16 cellular contexts compared by ENCODE assay signal in the genomic region with DNA sequence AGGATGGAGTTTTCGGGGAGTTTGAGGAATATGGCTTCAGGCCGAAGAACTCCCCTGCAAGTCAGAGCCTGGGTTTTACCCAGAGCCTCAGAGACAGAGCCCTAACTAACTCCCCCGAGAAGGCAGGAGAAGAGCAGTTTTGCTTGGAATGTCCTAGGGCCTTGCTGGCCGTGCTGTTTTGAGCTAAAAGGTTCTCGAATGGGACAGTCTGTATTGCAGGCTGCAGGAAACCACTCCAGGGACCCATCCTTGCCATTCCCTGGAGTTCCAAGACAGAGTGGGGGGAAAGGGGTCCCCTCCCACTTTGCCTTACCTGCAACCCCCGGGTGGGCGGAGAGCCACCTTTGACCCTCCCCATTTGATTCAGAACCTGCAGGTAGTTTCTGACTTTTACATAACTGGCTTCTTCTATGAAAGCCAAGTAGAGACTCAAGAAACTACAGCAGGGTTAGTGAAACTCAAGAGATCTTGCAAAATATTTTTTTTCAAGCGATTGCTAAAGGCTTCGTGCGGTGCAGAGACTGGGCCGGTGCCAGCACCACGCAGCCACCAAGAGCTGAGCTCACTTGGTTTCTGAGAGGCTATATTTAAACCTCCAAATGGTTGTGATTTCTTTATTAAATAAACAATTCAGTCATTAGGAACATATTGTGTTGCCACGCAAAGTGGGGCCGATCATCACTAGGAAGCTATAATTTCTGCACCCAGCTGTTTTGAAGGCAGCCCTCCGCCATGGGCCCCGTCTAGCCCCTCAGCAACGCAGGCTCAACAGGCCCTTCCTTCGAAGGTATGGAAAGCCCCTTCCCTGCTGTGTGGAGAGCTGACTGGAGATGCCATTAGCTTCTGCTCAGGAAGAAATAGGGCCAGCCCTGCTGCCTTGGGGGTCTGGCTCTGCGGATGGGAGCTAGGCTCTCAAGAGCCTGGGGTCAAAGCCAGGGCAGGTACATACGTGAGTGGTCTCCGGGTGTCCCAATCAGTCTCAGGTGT.
DNase-seq lines count a peak whose midpoint lies in the region; ATAC-seq, FAIRE-seq and TF ChIP-seq lines count a peak whose summit lies in the region.
"Had no signal": no experiment of that assay in that cellular context is flagged by ENCODE, and none has a peak within 500 bp of the region (broad histone marks: within the 10 kb centered on the region; RNA-seq: fewer than 3 reads in every experiment).

No MANE protein-coding gene starts in this region.

- WGBS in esophagus squamous epithelium, 2 donors = 63 to 71% methylated on average over 15 to 16 of the region's 21 CpGs

- intact Hi-C loops in esophagus squamous epithelium (cut with DNase I) = loop anchor here (10.0 kb wide), 1 partner anchor 220 kb away; a partner anchor contains a TSS
- intact Hi-C loops in kidney (cut with DNase I) = no loop called here

- H3K4me2 ChIP-seq in osteoblast (ENCODE audit: insufficient read depth, low read length) = no peak overlapping the region

- DNase-seq in AG04449 (ENCODE audit: low read depth, low spot score) (peak; percentile 49), NCI-H2227 (lab: John Stamatoyannopoulos, UW; ENCODE audit: unreplicated experiment) (peak; percentile 33), esophagus squamous epithelium (lab: John Stamatoyannopoulos, UW) (no peak), osteoblast (ENCODE audit: insufficient read length, low spot score, missing footprints) (no peak), GM19240 (ENCODE audit: insufficient read length, low spot score) (no peak), RCC 7860 (ENCODE audit: low spot score) (no peak), kidney (no peak)
- DNase-seq: BE2C, GF-D8, NCI-H187, OCI-M1 had no signal

- no peak for ATAC-seq in HG03521 (IDR thresholded peaks at IDR 0.05; ENCODE audit: unreplicated experiment)
- ATAC-seq: HepG2 had no signal

- H3K4me1 ChIP-seq in esophagus squamous epithelium = peaks cover 18 to 62% (median 40%) of the 10 kb centered on the region in 3 donors
- H3K4me1 ChIP-seq in osteoblast (ENCODE audit: insufficient read depth, low read length) = peaks cover 17% of the 10 kb centered on the region
- H3K4me1 ChIP-seq in kidney (ENCODE audit: control insufficient read depth in 1 of 2, insufficient read depth in 1 of 2, low read depth in 1 of 2, low read length in 2 of 2) = peaks cover 2 to 5% of the 10 kb centered on the region in 2 donors
- H3K4me1 ChIP-seq: BE2C had no signal

- peaks cover 0 to 28% (median 1%) of the 10 kb centered on the region in 3 donors for H3K36me3 ChIP-seq in esophagus squamous epithelium
- no peaks in the 10 kb centered on the region for H3K36me3 ChIP-seq in osteoblast (ENCODE audit: insufficient read depth, low read length)
- H3K36me3 ChIP-seq in kidney (ENCODE audit: control insufficient read depth in 1 of 2, insufficient read depth in 2 of 2, low read length in 2 of 2) = no peaks in the 10 kb centered on the region
- H3K36me3 ChIP-seq: BE2C had no signal

- H2AFZ ChIP-seq in osteoblast (ENCODE audit: low read length) = no peak overlapping the region

- POLR2A ChIA-PET in AG04449 (lab: Yijun Ruan, JAX) = no interaction called here

- H3K27ac ChIP-seq in esophagus squamous epithelium (peak overlapping the region; percentile 66 to 98 (median 94)), osteoblast (ENCODE audit: low read depth, low read length) (peak overlapping the region; percentile 51), kidney (ENCODE audit: low read depth in 2 of 2, low read length in 2 of 2) (no peak overlapping the region)

- TF ChIP-seq CTCF in AG04449 (IDR thresholded peaks at IDR 0.05; ENCODE audit: insufficient read depth, low read length, missing control alignments) (no peak), esophagus squamous epithelium (IDR thresholded peaks at IDR 0.05) (no peak), osteoblast (IDR thresholded peaks at IDR 0.05; ENCODE audit: extremely low read depth, low read depth, low read length) (no peak), kidney (IDR thresholded peaks at IDR 0.05; ENCODE audit: borderline replicate concordance, extremely low read depth, insufficient read depth) (no peak)

- H3K79me2 ChIP-seq in osteoblast (ENCODE audit: insufficient read depth, low read length) = no peaks in the 10 kb centered on the region

- H3K27me3 ChIP-seq in esophagus squamous epithelium = no peaks in the 10 kb centered on the region
- peaks cover under 1% of the 10 kb centered on the region for H3K27me3 ChIP-seq in osteoblast (ENCODE audit: insufficient read depth, low read length)
- H3K27me3 ChIP-seq: BE2C had no signal

- no peak for FAIRE-seq in RCC 7860 (lab: Jason Lieb, UNC)
- no peak for FAIRE-seq in kidney (lab: Jason Lieb, UNC)
- FAIRE-seq: frontal cortex, HepG2, TTC549 had no signal

- H3K9me3 ChIP-seq in esophagus squamous epithelium = no peaks in the 10 kb centered on the region
- H3K9me3 ChIP-seq in osteoblast (ENCODE audit: low read depth, low read length) = no peaks in the 10 kb centered on the region
- no peaks in the 10 kb centered on the region for H3K9me3 ChIP-seq in kidney (ENCODE audit: control insufficient read depth in 1 of 2, low read length in 2 of 2)
- H3K9me3 ChIP-seq: BE2C had no signal

- H3K9ac ChIP-seq in kidney (ENCODE audit: low read length in 2 of 2) = no peak overlapping the region

- H4K20me1 ChIP-seq in osteoblast (ENCODE audit: insufficient read depth, low read length) = no peaks in the 10 kb centered on the region

- CTCF ChIA-PET in AG04449 (lab: Yijun Ruan, JAX) = no interaction called here

- no peak overlapping the region for H3K4me3 ChIP-seq in AG04449 (ENCODE audit: low read depth, low read length)
- H3K4me3 ChIP-seq in esophagus squamous epithelium = no peak overlapping the region
- H3K4me3 ChIP-seq in osteoblast (ENCODE audit: insufficient read depth, low read length) = no peak overlapping the region
- no peak overlapping the region for H3K4me3 ChIP-seq in kidney (ENCODE audit: low read length in 2 of 2)
- H3K4me3 ChIP-seq: lung had no signal

- no peak for TF ChIP-seq POLR2A in esophagus squamous epithelium (IDR thresholded peaks at IDR 0.05)

Comparison
In these comparisons a context has a peak if more than half of its experiments do, and no peak if none do; other contexts are left out.
1. DNase-seq: peak in AG04449 (single experiment) and NCI-H2227 (single experiment); none in esophagus squamous epithelium (single experiment), osteoblast (single experiment), GM19240 (single experiment), RCC 7860 (single experiment) and kidney (single experiment).
2. H3K27ac ChIP-seq: peak in esophagus squamous epithelium (4 of 4) and osteoblast (single experiment); none in kidney (0 of 2).